Comparison of ENCODE assay signal across 19 cellular contexts in genomic region chr15:95682129-95682528, GRCh38.
DNase-seq lines count a peak whose midpoint lies in the region; ATAC-seq and TF ChIP-seq lines count a peak whose summit lies in the region.
"Had no signal": no experiment of that assay in that cellular context is flagged by ENCODE, and none has a peak within 500 bp of the region (broad histone marks: within the 10 kb centered on the region; RNA-seq: fewer than 3 reads in every experiment).

No MANE protein-coding gene starts in this region.

- no peak overlapping the region for H3K4me3 Mint-ChIP-seq in neural crest cell
- H3K4me3 Mint-ChIP-seq in CD14-positive monocyte: no peak overlapping the region
- H3K4me3 Mint-ChIP-seq: HFFc6, IgD-negative memory B cell had no signal

- H3K27ac ChIP-seq in C4-2B: peak overlapping the region; percentile 41; the same call in 1 of the 2 replicates
- H3K27ac ChIP-seq: PC-9, RWPE1 had no signal

- no peak for TF ChIP-seq CTCF in C4-2B (conservative IDR thresholded peaks at IDR 0.05)
- TF ChIP-seq CTCF in neural crest cell (conservative IDR thresholded peaks at IDR 0.05): no peak
- TF ChIP-seq CTCF in CD14-positive monocyte (IDR thresholded peaks at IDR 0.05): no peak

- H3K27me3 Mint-ChIP-seq in neural crest cell (ENCODE audit: low read depth): no peaks in the 10 kb centered on the region
- H3K27me3 Mint-ChIP-seq in CD14-positive monocyte (ENCODE audit: low read depth in 3 of 3): no peaks in the 10 kb centered on the region
- H3K27me3 Mint-ChIP-seq: IgD-negative memory B cell had no signal

- ATAC-seq in GM19328 (IDR thresholded peaks at IDR 0.05; ENCODE audit: unreplicated experiment): no peak
- ATAC-seq: SK-N-SH treated with all-trans-retinoic acid at 6 μM for 48 hours had no signal

- H3K36me3 Mint-ChIP-seq in neural crest cell (ENCODE audit: low read depth) (no peaks in the 10 kb centered on the region), CD14-positive monocyte (no peaks in the 10 kb centered on the region)
- H3K36me3 Mint-ChIP-seq: IgD-negative memory B cell had no signal

- H3K27ac Mint-ChIP-seq in neural crest cell (ENCODE audit: unreplicated experiment): peak overlapping the region; percentile 43
- H3K27ac Mint-ChIP-seq in CD14-positive monocyte: no peak overlapping the region
- H3K27ac Mint-ChIP-seq: HFFc6, IgD-negative memory B cell had no signal

- H3K4me1 Mint-ChIP-seq in neural crest cell: peaks cover 23% of the 10 kb centered on the region
- H3K4me1 Mint-ChIP-seq in CD14-positive monocyte: no peaks in the 10 kb centered on the region
- H3K4me1 Mint-ChIP-seq: IgD-negative memory B cell had no signal

- peaks cover 5% of the 10 kb centered on the region for H3K9me3 Mint-ChIP-seq in neural crest cell
- peaks cover 0 to 9% (median 1%) of the 10 kb centered on the region in 7 donors for H3K9me3 Mint-ChIP-seq in CD14-positive monocyte
- H3K9me3 Mint-ChIP-seq: HFFc6 had no signal

- DNase-seq in NCI-H2196 (lab: John Stamatoyannopoulos, UW; ENCODE audit: unreplicated experiment) (peak; percentile 12), cerebellum (ENCODE audit: low spot score) (peak; percentile 18), neural crest cell (ENCODE audit: low read depth, low spot score) (no peak), CD14-positive monocyte (ENCODE audit: low spot score) (no peak), islet precursor cell (no peak)
- DNase-seq: DMS79, HFFc6, Karpas-422, NCI-H146, NCI-H2081, NCI-H510A, NCI-H748 treated with DMSO at 0.1 percent for 48 hours, PC-9, SIG-M5 had no signal

- intact Hi-C loops in CD14-positive monocyte (cut with micrococcal nuclease): no loop called here

Comparison
In these comparisons a context has a peak if more than half of its experiments do, and no peak if none do; other contexts are left out.
1. DNase-seq: peak in NCI-H2196 (single experiment) and cerebellum (single experiment); none in neural crest cell (single experiment), CD14-positive monocyte (single experiment) and islet precursor cell (single experiment).